In genomic region chr17:45021607-45022287, GRCh38 we compare ENCODE assay signal across 1 cellular context.
A peak's percentile ranks its signal among the peaks of the same experiment; 100 is the strongest.
TF ChIP-seq lines count a peak whose summit lies in the region.

No MANE protein-coding gene starts in this region.

TF ChIP-seq in PFSK-1, 5 proteins besides CTCF, POLR2A, EP300 and RAD21 (continued from another document):
- TF ChIP-seq FOXP2 (optimal IDR thresholded peaks at IDR 0.05; ENCODE audit: borderline replicate concordance, extremely low read depth, extremely low read length, insufficient read depth): peak; percentile 29
